8 cellular contexts compared by ENCODE assay signal in the genomic region with DNA sequence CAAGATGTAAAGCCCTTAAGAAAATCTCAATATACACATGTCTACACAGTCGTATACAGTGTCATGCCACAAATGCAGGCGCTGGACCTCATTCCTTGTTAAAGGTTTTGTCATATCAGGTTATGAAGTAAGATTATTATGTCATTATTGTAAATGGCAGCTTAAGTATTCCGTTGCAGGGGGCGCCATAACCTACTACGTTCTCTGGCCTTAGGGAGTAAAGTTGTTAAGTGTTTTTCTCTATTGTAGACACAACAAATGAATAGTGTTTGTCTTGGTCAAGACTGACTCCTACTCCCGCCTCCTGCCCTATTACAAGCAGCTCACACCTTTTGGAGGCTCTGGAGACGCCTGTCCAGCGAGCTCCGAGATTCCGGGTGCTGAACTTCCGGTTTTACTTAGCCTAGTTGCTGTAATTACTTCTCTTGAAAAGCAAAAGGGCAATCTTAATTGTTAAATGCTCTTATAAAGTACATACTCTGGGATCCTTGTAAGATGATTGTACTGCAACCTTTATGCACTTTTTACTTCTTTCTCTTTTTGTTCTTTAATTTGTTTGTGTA. TPM values are rescaled to one million over a fixed set of nuclear protein-coding genes. Genes with fewer than 3 reads are reported as not detected.
DNase-seq lines count a peak whose midpoint lies in the region; ATAC-seq and TF ChIP-seq lines count a peak whose summit lies in the region.

No MANE protein-coding gene starts in this region.

- H3K79me2 ChIP-seq in neural progenitor cell (ENCODE audit: low read depth) = peaks cover 45% of the 10 kb centered on the region

- no peak overlapping the region for H3K27ac ChIP-seq in neural progenitor cell
- peak overlapping the region; percentile 95 to 98 (median 97) for H3K27ac ChIP-seq in thyroid gland

- TF ChIP-seq CTCF in fibroblast of the aortic adventitia (IDR thresholded peaks at IDR 0.05; ENCODE audit: insufficient read depth, low read length) (peak; percentile 54), neural progenitor cell (IDR thresholded peaks at IDR 0.05) (peak; percentile 16), thyroid gland (IDR thresholded peaks at IDR 0.05) (peak in 4 of 6 experiments; percentile 19 to 38 (median 26))

- peaks cover 21% of the 10 kb centered on the region for H3K36me3 ChIP-seq in neural progenitor cell
- peaks cover 11 to 17% of the 10 kb centered on the region in 2 donors for H3K36me3 ChIP-seq in thyroid gland

- 0 to 1% methylated on average over 11 of the region's 11 CpGs for WGBS in thyroid gland, 2 donors

- peaks cover 18% of the 10 kb centered on the region for H3K4me1 Mint-ChIP-seq in activated T-cell treated with anti-CD3 and anti-CD28 coated beads, Interleukin-2, amount 50 U/mL, for 72 hours (ENCODE audit: low read depth)
- peaks cover 13% of the 10 kb centered on the region for H3K4me1 Mint-ChIP-seq in neural progenitor cell

- H3K27me3 Mint-ChIP-seq in activated T-cell treated with anti-CD3 and anti-CD28 coated beads, Interleukin-2, amount 50 U/mL, for 72 hours (ENCODE audit: low read depth) = no peaks in the 10 kb centered on the region
- no peaks in the 10 kb centered on the region for H3K27me3 Mint-ChIP-seq in neural progenitor cell (ENCODE audit: insufficient read depth, low read depth)

- H2AFZ ChIP-seq in neural progenitor cell (replicated peaks) = peak overlapping the region; percentile 80

- ATAC-seq in GM19438 (IDR thresholded peaks at IDR 0.05; ENCODE audit: low read depth, unreplicated experiment) (peak; percentile 41), HG03565 (IDR thresholded peaks at IDR 0.05; ENCODE audit: unreplicated experiment) (peak; percentile 28)
- ATAC-seq in activated T-cell treated with anti-CD3 and anti-CD28 coated beads, Interleukin-2, amount 50 U/mL, for 72 hours (replicated peaks in 1 of 2) = peak; percentile 31 to 40

- H3K4me1 ChIP-seq in neural progenitor cell (peaks cover 6% of the 10 kb centered on the region), thyroid gland (peaks cover 9 to 10% of the 10 kb centered on the region in 2 donors)

- H3K27ac Mint-ChIP-seq in activated T-cell treated with anti-CD3 and anti-CD28 coated beads, Interleukin-2, amount 50 U/mL, for 72 hours = peak overlapping the region; percentile 84
- no peak overlapping the region for H3K27ac Mint-ChIP-seq in neural progenitor cell

- H3K4me2 ChIP-seq in neural progenitor cell = peak overlapping the region; percentile 83

- H3K4me3 ChIP-seq in fibroblast of the aortic adventitia (ENCODE audit: low read depth, low read length) (peak overlapping the region; percentile 92), neural progenitor cell (peak overlapping the region; percentile 76), thyroid gland (replicated peaks in 1 of 3) (peak overlapping the region; percentile 73 to 97 (median 76))

- peak overlapping the region; percentile 91 to 93 for H3K4me3 Mint-ChIP-seq in activated T-cell treated with anti-CD3 and anti-CD28 coated beads, Interleukin-2, amount 50 U/mL, for 72 hours
- peak overlapping the region; percentile 92 for H3K4me3 Mint-ChIP-seq in neural progenitor cell

- peak overlapping the region; percentile 61 for H3K9ac ChIP-seq in neural progenitor cell

- intact Hi-C loops in thyroid gland (cut with DNase I) = no loop called here

- H4K20me1 ChIP-seq in neural progenitor cell (ENCODE audit: low read depth) = peaks cover 35% of the 10 kb centered on the region

- H3K9me3 ChIP-seq in neural progenitor cell (ENCODE audit: low read depth) (no peaks in the 10 kb centered on the region), thyroid gland (no peaks in the 10 kb centered on the region)

- H3F3A ChIP-seq in neural progenitor cell (ENCODE audit: low read depth) = no peaks in the 10 kb centered on the region

- no peaks in the 10 kb centered on the region for H3K9me3 Mint-ChIP-seq in activated T-cell treated with anti-CD3 and anti-CD28 coated beads, Interleukin-2, amount 50 U/mL, for 72 hours
- no peaks in the 10 kb centered on the region for H3K9me3 Mint-ChIP-seq in neural progenitor cell

- in situ Hi-C loops in Caki2 (cut with HindIII; ENCODE audit: low pct_unique_long_range_greater_than_20kb, low sequenced_read_pairs) = no loop called here

- TF ChIP-seq POLR2A in thyroid gland (IDR thresholded peaks at IDR 0.05) = peak in 1 of 2 donors; percentile 40

- H3K36me3 Mint-ChIP-seq in activated T-cell treated with anti-CD3 and anti-CD28 coated beads, Interleukin-2, amount 50 U/mL, for 72 hours (ENCODE audit: insufficient read depth in 2 of 2) = peaks cover 3 to 10% of the 10 kb centered on the region in 2 donors
- H3K36me3 Mint-ChIP-seq in neural progenitor cell = peaks cover 12% of the 10 kb centered on the region

- H3K27me3 ChIP-seq in neural progenitor cell (no peaks in the 10 kb centered on the region), thyroid gland (no peaks in the 10 kb centered on the region)

- DNase-seq in Caki2 (ENCODE audit: low read depth) (peak; percentile 70), OCI-M1 (lab: John Stamatoyannopoulos, UW) (peak; percentile 100), fibroblast of the aortic adventitia (ENCODE audit: low read depth) (peak; percentile 60), neural progenitor cell (ENCODE audit: low spot score) (peak; percentile 26), thyroid gland (peak; percentile 62 to 65)
- DNase-seq in activated T-cell treated with anti-CD3 and anti-CD28 coated beads, Interleukin-2, amount 50 U/mL, for 72 hours = peak; percentile 53 to 67

RNA-seq across cellular contexts. Expression of a gene that starts 1.0 kb away (rescaled TPM):
- total RNA-seq in Caki2 (2014; rRNA removed; shearing (Covaris generic); ENCODE audit: low replicate concordance) = 10.2 and 13.5 TPM in 2 replicates
- 10 to 100 TPM; 33.8 to 35.5 TPM for total RNA-seq in activated T-cell treated with anti-CD3 and anti-CD28 coated beads, Interleukin-2, amount 50 U/mL, for 72 hours
- 14.8 and 25.7 TPM in 2 replicates for total RNA-seq in fibroblast of the aortic adventitia (ENCODE audit: low replicate concordance)
- total RNA-seq in neural progenitor cell (ENCODE audit: low replicate concordance) = 46.8 and 56.5 TPM in 2 replicates
- 10 to 100 TPM; 46.1 to 99.0 (median 63.1) TPM for total RNA-seq in thyroid gland

RNA-seq across cellular contexts. Expression of a gene that starts 29.5 kb away (rescaled TPM):
- not detected in 2 replicates for total RNA-seq in Caki2 (2014; rRNA removed; shearing (Covaris generic); ENCODE audit: low replicate concordance)
- not detected for total RNA-seq in activated T-cell treated with anti-CD3 and anti-CD28 coated beads, Interleukin-2, amount 50 U/mL, for 72 hours
- total RNA-seq in fibroblast of the aortic adventitia (ENCODE audit: low replicate concordance) (not detected in 2 replicates), neural progenitor cell (ENCODE audit: low replicate concordance) (not detected in 2 replicates), thyroid gland (not detected)

Comparison
In these comparisons a context has a peak if more than half of its experiments do, and no peak if none do; other contexts are left out.
1. DNase-seq: peak in every context shown above with its lines; median percentile 100 in OCI-M1; 70 in Caki2; 64 in thyroid gland; 60 in activated T-cell treated with anti-CD3 and anti-CD28 coated beads, Interleukin-2, amount 50 U/mL, for 72 hours; 60 in fibroblast of the aortic adventitia; 26 in neural progenitor cell.